Comparison of ENCODE assay signal across 28 cellular contexts in genomic region chr15:40901053-40901443, GRCh38. TPM values are rescaled to one million over a fixed set of nuclear protein-coding genes. Genes with fewer than 3 reads are reported as not detected.
"Had no signal": no experiment of that assay in that cellular context is flagged by ENCODE, and none has a peak within 500 bp of the region (broad histone marks: within the 10 kb centered on the region; RNA-seq: fewer than 3 reads in every experiment).

No MANE protein-coding gene starts in this region.

- H3K9me3 Mint-ChIP-seq: activated CD4-positive, alpha-beta memory T cell treated with anti-CD3 and anti-CD28 coated beads for 36 hours; activated naive CD8-positive, alpha-beta T cell treated with anti-CD3 and anti-CD28 coated beads, Interleukin-2, amount 10 ng/mL, durations not matched to agents 7 days and 5 days; activated T-helper 2 cell treated with anti-CD3 and anti-CD28 coated beads, Interferon-gamma antibody, Interleukin-2, Interleukin-4, amounts not matched to agents 10 μg/mL and 5 μg/mL and 100 μg/mL, durations not matched to agents 14 hours and 24 hours and 36 hours; endodermal cell; mesothelial cell of epicardium; nephron progenitor cell; WTC11 had no signal

- ATAC-seq: activated CD8-positive, alpha-beta memory T cell treated with anti-CD3 and anti-CD28 coated beads, Interleukin-2, amount 10 ng/mL, durations not matched to agents 7 days and 5 days; body of pancreas; foreskin keratinocyte; WTC11 had no signal

- H3K9me3 ChIP-seq: body of pancreas, colonic mucosa, thyroid gland had no signal

- H3K4me1 Mint-ChIP-seq: endodermal cell, WTC11 had no signal

- H3K4me1 ChIP-seq: foreskin keratinocyte had no signal

- H3K27ac Mint-ChIP-seq: activated CD4-positive, alpha-beta memory T cell treated with anti-CD3 and anti-CD28 coated beads for 36 hours; activated CD8-positive, alpha-beta memory T cell treated with anti-CD3 and anti-CD28 coated beads, Interleukin-2, amount 10 ng/mL, durations not matched to agents 7 days and 5 days; activated T-helper 2 cell treated with anti-CD3 and anti-CD28 coated beads, Interferon-gamma antibody, Interleukin-2, Interleukin-4, amounts not matched to agents 10 μg/mL and 5 μg/mL and 100 μg/mL, durations not matched to agents 14 hours and 24 hours and 36 hours; endodermal cell; mesothelial cell of epicardium; nephron progenitor cell; WTC11 had no signal

- H3K27ac ChIP-seq: body of pancreas, colonic mucosa, foreskin keratinocyte, thyroid gland had no signal

- H3K27me3 ChIP-seq: body of pancreas, colonic mucosa, foreskin keratinocyte, thyroid gland had no signal

- DNase-seq: activated CD4-positive, alpha-beta memory T cell treated with anti-CD3 and anti-CD28 coated beads for 36 hours; activated CD4-positive, alpha-beta T cell treated with anti-CD3 and anti-CD28 coated beads for 4 hours; activated CD8-positive, alpha-beta memory T cell treated with anti-CD3 and anti-CD28 coated beads, Interleukin-2, amount 10 ng/mL, durations not matched to agents 7 days and 5 days; activated naive CD4-positive, alpha-beta T cell treated with Interleukin-2 at 50 U/mL for 16 hours; activated naive CD8-positive, alpha-beta T cell treated with anti-CD3 and anti-CD28 coated beads, Interleukin-2, amount 10 ng/mL, durations not matched to agents 7 days and 5 days; amygdala; body of pancreas; colonic mucosa; foreskin keratinocyte; hypothalamus; islet precursor cell; nephron progenitor cell; retina; stimulated activated CD4-positive, alpha-beta T cell treated with anti-CD3 and anti-CD28 coated beads, Interleukin-12 subunit alpha, Interleukin-12 subunit beta, amount 100 ng/mL, for 4 hours; stimulated activated CD4-positive, alpha-beta T cell treated with anti-CD3 and anti-CD28 coated beads, Interleukin-1b, Interleukin-23, amount 100 ng/mL, for 48 hours; stimulated activated CD8-positive, alpha-beta memory T cell treated with anti-CD3 and anti-CD28 coated beads, Interleukin-4, amount 100 ng/mL, for 48 hours; stimulated activated naive CD4-positive, alpha-beta T cell treated with Interleukin-2 at 50 U/mL for 16 hours; thyroid gland had no signal

- H3K4me3 ChIP-seq: body of pancreas, colonic mucosa, lung, thyroid gland had no signal

- H3K27me3 Mint-ChIP-seq: activated CD4-positive, alpha-beta memory T cell treated with anti-CD3 and anti-CD28 coated beads for 36 hours; activated CD8-positive, alpha-beta memory T cell treated with anti-CD3 and anti-CD28 coated beads, Interleukin-2, amount 10 ng/mL, durations not matched to agents 7 days and 5 days; activated naive CD8-positive, alpha-beta T cell treated with anti-CD3 and anti-CD28 coated beads, Interleukin-2, amount 10 ng/mL, durations not matched to agents 7 days and 5 days had no signal

- H3K4me3 Mint-ChIP-seq: activated CD4-positive, alpha-beta memory T cell treated with anti-CD3 and anti-CD28 coated beads for 36 hours; activated CD8-positive, alpha-beta memory T cell treated with anti-CD3 and anti-CD28 coated beads, Interleukin-2, amount 10 ng/mL, durations not matched to agents 7 days and 5 days; activated naive CD8-positive, alpha-beta T cell treated with anti-CD3 and anti-CD28 coated beads, Interleukin-2, amount 10 ng/mL, durations not matched to agents 7 days and 5 days; endodermal cell; mesothelial cell of epicardium; nephron progenitor cell; WTC11 had no signal

RNA-seq across cellular contexts. Expression of gene RHOV, which starts 27.0 kb away (rescaled TPM):
- total RNA-seq: activated CD8-positive, alpha-beta memory T cell treated with anti-CD3 and anti-CD28 coated beads, Interleukin-2, amount 10 ng/mL, durations not matched to agents 7 days and 5 days; activated naive CD8-positive, alpha-beta T cell treated with anti-CD3 and anti-CD28 coated beads, Interleukin-2, amount 10 ng/mL, durations not matched to agents 7 days and 5 days; fibroblast of lung; omental fat pad; posterior vena cava; subcutaneous adipose tissue had no signal
- polyA plus RNA-seq: fibroblast of lung had no signal

RNA-seq across cellular contexts. Expression of gene DLL4, which starts 28.1 kb away (rescaled TPM):
- total RNA-seq: activated CD4-positive, alpha-beta memory T cell treated with anti-CD3 and anti-CD28 coated beads for 36 hours; foreskin keratinocyte; T-helper 2 cell treated with Interferon-gamma antibody and Interleukin-4, amounts not matched to agents 100 ng/mL and 5 ng/mL, for 36 hours had no signal
- polyA plus RNA-seq: foreskin keratinocyte had no signal
